In genomic region chr14:73713206-73713803, GRCh38 we compare ENCODE assay signal across 8 cellular contexts. TPM values are rescaled to one million over a fixed set of nuclear protein-coding genes. Genes with fewer than 3 reads are reported as not detected.
DNase-seq lines count a peak whose midpoint lies in the region; ATAC-seq, FAIRE-seq and TF ChIP-seq lines count a peak whose summit lies in the region.

No MANE protein-coding gene starts in this region.

- peak overlapping the region; percentile 91 to 99 (median 95) for H3K4me3 Mint-ChIP-seq in CD8-positive, alpha-beta memory T cell
- H3K4me3 Mint-ChIP-seq in MCF 10A (ENCODE audit: unreplicated experiment), result peak overlapping the region; percentile 86

- POLR2A ChIA-PET in CD8-positive, alpha-beta memory T cell (lab: Charles Lee), result interaction anchor here (0.7 to 2.9 kb wide), 9 partner anchors 9 to 223 kb away, joined by 3 to 16 read pairs (median 4); partner anchors contain the start of genes ACOT2, RIOX1 and ZNF410
- POLR2A ChIA-PET in MCF 10A (lab: Yijun Ruan, JAX), result interaction anchor here (0.6 to 3.7 kb wide), 24 partner anchors 10 to 1899 kb away, joined by 3 to 44 read pairs (median 4); partner anchors contain the start of genes COQ6, FAM161B, PTGR2 and ZNF410

- peak overlapping the region; percentile 93 to 98 (median 98) for H3K27ac Mint-ChIP-seq in CD8-positive, alpha-beta memory T cell
- H3K27ac Mint-ChIP-seq in MCF 10A (ENCODE audit: low read depth, unreplicated experiment), result peak overlapping the region; percentile 86

- intact Hi-C loops in MCF 10A (cut with micrococcal nuclease), result loop anchor here (5.0 kb wide), 2 partner anchors 51 to 71 kb away; partner anchors contain the start of gene DNAL1

- no peak for ATAC-seq in HG03342 (IDR thresholded peaks at IDR 0.05; ENCODE audit: unreplicated experiment)

- peak overlapping the region; percentile 86 for H3K9ac ChIP-seq in HUES6 (ENCODE audit: low read length)

- peaks cover 29 to 36% (median 34%) of the 10 kb centered on the region in 3 donors for H3K4me1 Mint-ChIP-seq in CD8-positive, alpha-beta memory T cell
- H3K4me1 Mint-ChIP-seq in MCF 10A (ENCODE audit: insufficient read depth, unreplicated experiment), result peaks cover 35% of the 10 kb centered on the region

- TF ChIP-seq CTCF in MCF 10A (IDR thresholded peaks at IDR 0.05; ENCODE audit: unreplicated experiment), result no peak

- H3K27me3 ChIP-seq in CD8-positive, alpha-beta memory T cell (ENCODE audit: insufficient read depth, low read length, poor library complexity, severe bottlenecking), result no peaks in the 10 kb centered on the region
- no peaks in the 10 kb centered on the region for H3K27me3 ChIP-seq in HUES6 (ENCODE audit: control insufficient read depth, insufficient read depth, low read length)

- no peaks in the 10 kb centered on the region for H3K27me3 Mint-ChIP-seq in CD8-positive, alpha-beta memory T cell
- H3K27me3 Mint-ChIP-seq in MCF 10A (ENCODE audit: insufficient read depth, unreplicated experiment), result no peaks in the 10 kb centered on the region

- no peak for FAIRE-seq in urothelium cell line (lab: Jason Lieb, UNC)

- peak overlapping the region; percentile 75 for H3K4me3 ChIP-seq in CD8-positive, alpha-beta memory T cell (ENCODE audit: low read length)
- H3K4me3 ChIP-seq in HUES6 (ENCODE audit: low read depth, low read length) (peak overlapping the region; percentile 86), mesodermal cell (ENCODE audit: extremely low read depth, insufficient read depth, low read length, poor library complexity, severe bottlenecking) (peak overlapping the region; percentile 75)

- DNase-seq in CD8-positive, alpha-beta memory T cell, result peak in 1 of 5 donors; percentile 10
- no peak for DNase-seq in MCF 10A (ENCODE audit: unreplicated experiment)
- peak; percentile 54 for DNase-seq in urothelium cell line (ENCODE audit: low spot score)
- DNase-seq in occipital lobe (lab: John Stamatoyannopoulos, UW), result no peak
- no peak for DNase-seq in NCI-H1105 (lab: John Stamatoyannopoulos, UW)

- no peaks in the 10 kb centered on the region for H3K36me3 ChIP-seq in CD8-positive, alpha-beta memory T cell (ENCODE audit: insufficient read depth, low read length)
- H3K36me3 ChIP-seq in HUES6 (ENCODE audit: control insufficient read depth, insufficient read depth, low read length), result peaks cover 3% of the 10 kb centered on the region; the same call in 1 of the 2 replicates
- peaks cover 29% of the 10 kb centered on the region for H3K36me3 ChIP-seq in mesodermal cell (ENCODE audit: control insufficient read depth, insufficient read depth, low read length)

- H3K4me1 ChIP-seq in CD8-positive, alpha-beta memory T cell (ENCODE audit: insufficient read depth, low read length), result peaks cover 6% of the 10 kb centered on the region
- H3K4me1 ChIP-seq in HUES6 (ENCODE audit: control insufficient read depth, insufficient read depth, low read length) (peaks cover 28% of the 10 kb centered on the region), mesodermal cell (ENCODE audit: control insufficient read depth, insufficient read depth, low read length, poor library complexity, severe bottlenecking) (peaks cover 13% of the 10 kb centered on the region)

- H3K9me3 ChIP-seq in CD8-positive, alpha-beta memory T cell (ENCODE audit: low read length), result no peaks in the 10 kb centered on the region
- no peaks in the 10 kb centered on the region for H3K9me3 ChIP-seq in HUES6 (ENCODE audit: control insufficient read depth, insufficient read depth, low read depth, low read length)
- no peaks in the 10 kb centered on the region for H3K9me3 ChIP-seq in mesodermal cell (ENCODE audit: control insufficient read depth, low read length)

- 0 to 1% methylated on average over 17 to 19 of the region's 21 CpGs for WGBS in mesodermal cell (ENCODE audit: insufficient coverage in 2 of 2), 2 experiments

- H3K27ac ChIP-seq in CD8-positive, alpha-beta memory T cell (ENCODE audit: low read depth, low read length), result peak overlapping the region; percentile 64
- H3K27ac ChIP-seq in HUES6 (ENCODE audit: low read depth, low read length) (peak overlapping the region; percentile 64; the same call in 1 of the 2 replicates), mesodermal cell (ENCODE audit: low read depth, low read length, severe bottlenecking) (peak overlapping the region; percentile 91)

- no peaks in the 10 kb centered on the region for H3K9me3 Mint-ChIP-seq in CD8-positive, alpha-beta memory T cell
- H3K9me3 Mint-ChIP-seq in MCF 10A (ENCODE audit: unreplicated experiment), result no peaks in the 10 kb centered on the region

- CTCF ChIA-PET in CD8-positive, alpha-beta memory T cell (lab: Charles Lee), result interaction anchor here (0.8 to 3.8 kb wide), 7 partner anchors 10 to 100 kb away, joined by 3 to 26 read pairs (median 3); no protein-coding TSS in a partner anchor
- CTCF ChIA-PET in MCF 10A (lab: Yijun Ruan, JAX), result interaction anchor here (0.7 to 1.4 kb wide), 3 partner anchors 14 to 415 kb away, joined by 3 read pairs; no protein-coding TSS in a partner anchor

- TSS peak; percentile 54 for BruUV-seq in MCF 10A (replicated peaks; lab: Mats Ljungman, UMichigan)

- H3K36me3 Mint-ChIP-seq in CD8-positive, alpha-beta memory T cell, result peaks cover 0 to 54% (median 2%) of the 10 kb centered on the region in 3 donors
- H3K36me3 Mint-ChIP-seq in MCF 10A (ENCODE audit: insufficient read depth, unreplicated experiment), result peaks cover 59% of the 10 kb centered on the region

RNA-seq across cellular contexts. Expression of gene PNMA1, which starts 0.9 kb away (rescaled TPM):
- 10 to 100 TPM; 56.8 to 61.0 TPM for total RNA-seq in CD8-positive, alpha-beta memory T cell
- 43.7 TPM for polyA plus RNA-seq in CD8-positive, alpha-beta memory T cell
- total RNA-seq in MCF 10A (2022), result 43.3 and 46.3 TPM in 2 replicates
- 37.4 TPM for polyA plus RNA-seq in mesodermal cell (2013, experiment 1 of 2)
- polyA plus RNA-seq in mesodermal cell (2013, experiment 2 of 2), result 35.1 TPM
- total RNA-seq in occipital lobe, result 76.1 TPM
